Comparison of ENCODE assay signal across 22 cellular contexts in the genomic region with DNA sequence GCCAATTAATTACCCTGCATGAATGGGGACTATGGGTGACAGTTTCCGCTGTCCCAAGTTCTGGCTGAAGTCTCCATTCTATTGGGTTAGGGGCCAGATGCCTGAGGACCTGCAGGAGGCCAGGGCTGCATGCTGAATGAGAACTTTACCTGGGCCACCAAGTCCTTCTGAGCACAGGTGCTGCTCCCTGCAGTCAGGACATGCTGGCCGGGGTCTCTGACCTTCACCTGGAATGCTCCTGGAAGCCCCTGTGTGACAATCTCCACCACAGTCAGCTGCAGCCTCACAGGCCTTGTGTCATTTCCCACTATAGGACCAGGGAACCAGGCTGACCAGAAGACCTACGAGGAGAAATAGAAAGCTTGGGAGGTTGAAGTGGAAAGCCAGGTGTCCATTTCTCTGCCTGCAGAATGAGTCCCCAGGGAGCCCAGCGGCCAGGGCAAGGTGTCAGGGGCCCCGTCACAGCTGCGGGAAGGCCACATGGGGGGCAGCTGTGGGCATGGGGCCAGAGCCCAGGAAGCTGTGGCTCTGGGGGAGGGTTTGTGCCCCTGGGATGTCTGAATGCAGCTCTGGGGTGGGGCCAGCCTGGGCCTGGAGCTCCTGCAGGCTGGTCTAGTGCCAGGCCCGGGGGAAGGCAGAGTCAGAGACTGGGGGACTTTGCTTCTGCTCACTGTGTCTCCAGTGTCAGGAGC. TPM values are rescaled to one million over a fixed set of nuclear protein-coding genes. Genes with fewer than 3 reads are reported as not detected.
DNase-seq lines count a peak whose midpoint lies in the region; ATAC-seq and TF ChIP-seq lines count a peak whose summit lies in the region.
"Had no signal": no experiment of that assay in that cellular context is flagged by ENCODE, and none has a peak within 500 bp of the region (broad histone marks: within the 10 kb centered on the region; RNA-seq: fewer than 3 reads in every experiment).

No MANE protein-coding gene starts in this region.

- H3K27ac Mint-ChIP-seq in activated CD4-positive, alpha-beta T cell treated with anti-CD3 and anti-CD28 coated beads, Interleukin-2, amount 10 ng/mL, durations not matched to agents 7 days and 5 days = peak overlapping the region; percentile 22
- no peak overlapping the region for H3K27ac Mint-ChIP-seq in CD14-positive monocyte

- intact Hi-C loops in CD14-positive monocyte (cut with micrococcal nuclease) = no loop called here

- H3K27me3 Mint-ChIP-seq in activated CD4-positive, alpha-beta T cell treated with anti-CD3 and anti-CD28 coated beads, Interleukin-2, amount 10 ng/mL, durations not matched to agents 7 days and 5 days = no peaks in the 10 kb centered on the region
- peaks cover 2 to 12% (median 9%) of the 10 kb centered on the region in 3 donors for H3K27me3 Mint-ChIP-seq in CD14-positive monocyte (ENCODE audit: low read depth in 3 of 3)

- ATAC-seq in GM19328 (IDR thresholded peaks at IDR 0.05; ENCODE audit: unreplicated experiment) = no peak
- ATAC-seq: A549, HepG2 had no signal

- no peak overlapping the region for H3K4me3 Mint-ChIP-seq in activated CD4-positive, alpha-beta T cell treated with anti-CD3 and anti-CD28 coated beads, Interleukin-2, amount 10 ng/mL, durations not matched to agents 7 days and 5 days
- no peak overlapping the region for H3K4me3 Mint-ChIP-seq in CD14-positive monocyte

- H3K36me3 Mint-ChIP-seq in activated CD4-positive, alpha-beta T cell treated with anti-CD3 and anti-CD28 coated beads, Interleukin-2, amount 10 ng/mL, durations not matched to agents 7 days and 5 days (ENCODE audit: low read depth) = peaks cover 35% of the 10 kb centered on the region
- H3K36me3 Mint-ChIP-seq in CD14-positive monocyte = peaks cover 3 to 7% of the 10 kb centered on the region in 2 donors

- peaks cover 47% of the 10 kb centered on the region for H3K4me1 Mint-ChIP-seq in activated CD4-positive, alpha-beta T cell treated with anti-CD3 and anti-CD28 coated beads, Interleukin-2, amount 10 ng/mL, durations not matched to agents 7 days and 5 days
- peaks cover 33% of the 10 kb centered on the region for H3K4me1 Mint-ChIP-seq in CD14-positive monocyte

- TF ChIP-seq CTCF in CD14-positive monocyte (IDR thresholded peaks at IDR 0.05) = no peak

- CTCF ChIA-PET in activated CD4-positive, alpha-beta T cell treated with anti-CD3 and anti-CD28 coated beads, Interleukin-2, amount 10 ng/mL, durations not matched to agents 7 days and 5 days (lab: Charles Lee) = interaction anchor here (0.8 to 2.1 kb wide), 3 partner anchors 12 to 314 kb away, joined by 3 to 5 read pairs (median 5); no protein-coding TSS in a partner anchor

- no peak for DNase-seq in activated CD4-positive, alpha-beta T cell treated with anti-CD3 and anti-CD28 coated beads, Interleukin-2, amount 10 ng/mL, durations not matched to agents 7 days and 5 days
- DNase-seq in activated CD4-positive, alpha-beta T cell treated with anti-CD3 and anti-CD28 coated beads for 4 hours = no peak
- DNase-seq in COR-L47 (lab: John Stamatoyannopoulos, UW) (peak; percentile 27), NCI-H1092 treated with DMSO at 0.1 percent for 48 hours (lab: John Stamatoyannopoulos, UW) (peak; percentile 49), myocyte (ENCODE audit: low read depth) (peak; percentile 62), CD14-positive monocyte (ENCODE audit: low spot score) (no peak)
- no peak for DNase-seq in activated effector memory CD4-positive, alpha-beta T cell treated with anti-CD3 and anti-CD28 coated beads, Interleukin-2, amount 50 U/mL, for 16 hours
- DNase-seq: Calu3; DMS53; KG1; NCI-H1436; NCI-H2081; NCI-H524 treated with DMSO at 0.1 percent for 48 hours; NK-92 treated with Interleukin-12 subunit alpha and Interleukin-12 subunit beta, amount 100 ng/mL, for 24 hours; SW 1271 had no signal

- POLR2A ChIA-PET in activated CD4-positive, alpha-beta T cell treated with anti-CD3 and anti-CD28 coated beads, Interleukin-2, amount 10 ng/mL, durations not matched to agents 7 days and 5 days (lab: Charles Lee) = no interaction called here

- H3K9me3 Mint-ChIP-seq in activated CD4-positive, alpha-beta T cell treated with anti-CD3 and anti-CD28 coated beads, Interleukin-2, amount 10 ng/mL, durations not matched to agents 7 days and 5 days = peaks cover 22% of the 10 kb centered on the region
- peaks cover 7 to 16% (median 13%) of the 10 kb centered on the region in 7 donors for H3K9me3 Mint-ChIP-seq in CD14-positive monocyte

RNA-seq across cellular contexts. Expression of gene GIMAP8, which starts 5.6 kb away (rescaled TPM):
- total RNA-seq in activated CD4-positive, alpha-beta T cell treated with anti-CD3 and anti-CD28 coated beads, Interleukin-2, amount 10 ng/mL, durations not matched to agents 7 days and 5 days = 10 to 100 TPM; 35.9 to 36.3 TPM
- not detected in 2 replicates for total RNA-seq in myocyte
- polyA plus RNA-seq in myocyte (2012) = not detected
- 10 to 100 TPM; 12.0 to 22.5 TPM for polyA plus RNA-seq in CD14-positive monocyte
- total RNA-seq: Calu3, H7, HepG2, MCF 10A, OCI-LY7, SJSA1 had no signal
- polyA plus RNA-seq: A549, HepG2 had no signal

Comparison
In these comparisons a context has a peak if more than half of its experiments do, and no peak if none do; other contexts are left out.
1. DNase-seq: peak in COR-L47 (single experiment), NCI-H1092 treated with DMSO at 0.1 percent for 48 hours (single experiment) and myocyte (single experiment); none in activated CD4-positive, alpha-beta T cell treated with anti-CD3 and anti-CD28 coated beads, Interleukin-2, amount 10 ng/mL, durations not matched to agents 7 days and 5 days (single experiment), activated CD4-positive, alpha-beta T cell treated with anti-CD3 and anti-CD28 coated beads for 4 hours (0 of 2), CD14-positive monocyte (single experiment) and activated effector memory CD4-positive, alpha-beta T cell treated with anti-CD3 and anti-CD28 coated beads, Interleukin-2, amount 50 U/mL, for 16 hours (single experiment).
2. RNA of gene GIMAP8, which starts 5.6 kb away (total RNA-seq): 35.9 to 36.3 TPM in activated CD4-positive, alpha-beta T cell treated with anti-CD3 and anti-CD28 coated beads, Interleukin-2, amount 10 ng/mL, durations not matched to agents 7 days and 5 days; not detected in myocyte; every median in the first group is over 10 times any median in the second.